ENCODE assay signal across 1 cellular context in genomic region chr16:88430524-88431446, GRCh38.
TF ChIP-seq lines count a peak whose summit lies in the region.

No MANE protein-coding gene starts in this region.

TF ChIP-seq in K562, 482 proteins besides CTCF, POLR2A, EP300 and RAD21:
- TF ChIP-seq RBFOX2 (IDR thresholded peaks at IDR 0.05; ENCODE audit: low read depth, low read length) (peak; percentile 51; the same call in 1 of the 2 replicates), ZNF324 (CRISPR knock-in tag; IDR thresholded peaks at IDR 0.05) (no peak), ZNF696 (CRISPR knock-in tag; conservative IDR thresholded peaks at IDR 0.05) (no peak), NFATC3 (IDR thresholded peaks at IDR 0.05) (no peak), ZFX (CRISPR knock-in tag; IDR thresholded peaks at IDR 0.05) (peak; percentile 26; the same call in 1 of the 2 replicates), SRF (CRISPR knock-in tag; IDR thresholded peaks at IDR 0.05) (no peak), POLR2H (tag; IDR thresholded peaks at IDR 0.05; ENCODE audit: low read depth) (no peak), CHD1 (IDR thresholded peaks at IDR 0.05; ENCODE audit: low read length) (no peak), ZNF12 (CRISPR knock-in tag; IDR thresholded peaks at IDR 0.05) (no peak), TBP (optimal IDR thresholded peaks at IDR 0.05; ENCODE audit: low read depth, low read length) (no peak), TRIM24 (IDR thresholded peaks at IDR 0.05) (no peak), SMC3 (conservative IDR thresholded peaks at IDR 0.05; ENCODE audit: insufficient read depth, low read depth, low read length) (no peak), NCOA2 (IDR thresholded peaks at IDR 0.05; ENCODE audit: partially characterized antibody in 2 of 2) (no peak), PTRF (tag; IDR thresholded peaks at IDR 0.05) (no peak), ZBTB33 (CRISPR knock-in tag; IDR thresholded peaks at IDR 0.05) (no peak), HDAC3 (IDR thresholded peaks at IDR 0.05; ENCODE audit: borderline replicate concordance, partially characterized antibody) (no peak), ZNF253 (CRISPR knock-in tag; conservative IDR thresholded peaks at IDR 0.05) (no peak), HOMEZ (CRISPR knock-in tag; IDR thresholded peaks at IDR 0.05) (no peak), ARNT (IDR thresholded peaks at IDR 0.05) (no peak), DMBX1 (CRISPR knock-in tag; IDR thresholded peaks at IDR 0.05; ENCODE audit: borderline replicate concordance) (no peak), MCM7 (IDR thresholded peaks at IDR 0.05) (no peak), HNRNPK (IDR thresholded peaks at IDR 0.05; ENCODE audit: low read depth, low read length, poor library complexity, severe bottlenecking) (no peak), PHF8 (IDR thresholded peaks at IDR 0.05; ENCODE audit: borderline replicate concordance, low read length) (peak; percentile 19; the same call in 1 of the 2 replicates), HMGN3 (IDR thresholded peaks at IDR 0.05; ENCODE audit: borderline replicate concordance, extremely low read depth, insufficient read length, low read depth, low read length) (peak; percentile 31), CHCHD3 (CRISPR knock-in tag; IDR thresholded peaks at IDR 0.05) (no peak), POLR2G (IDR thresholded peaks at IDR 0.05; ENCODE audit: low read depth, low read length) (peak; percentile 56; the same call in 1 of the 2 replicates), TBL1XR1 (IDR thresholded peaks at IDR 0.05; ENCODE audit: low read length in 2 of 2) (no peak), ZBTB40 (IDR thresholded peaks at IDR 0.05) (peak; percentile 27; the same call in 1 of the 2 replicates), ZBTB40 (CRISPR knock-in tag; IDR thresholded peaks at IDR 0.05) (no peak), ZNF785 (CRISPR knock-in tag; IDR thresholded peaks at IDR 0.05) (no peak), SP2 (IDR thresholded peaks at IDR 0.05; ENCODE audit: extremely low read depth, low read depth, low read length, poor library complexity, severe bottlenecking) (no peak), ZNF280B (CRISPR knock-in tag; IDR thresholded peaks at IDR 0.05) (no peak), ELF1 (tag; IDR thresholded peaks at IDR 0.05) (peak; percentile 31; the same call in 1 of the 2 replicates), RCOR1 (IDR thresholded peaks at IDR 0.05; ENCODE audit: borderline replicate concordance in 1 of 2, low read depth in 2 of 2, low read length in 2 of 2) (no peak), ZNF316 (IDR thresholded peaks at IDR 0.05) (no peak), SIRT6 (IDR thresholded peaks at IDR 0.05; ENCODE audit: low read depth, low read length) (no peak), RNF2 (IDR thresholded peaks at IDR 0.05) (peak; percentile 25; the same call in 1 of the 2 replicates), L3MBTL2 (IDR thresholded peaks at IDR 0.05) (peak; percentile 38; the same call in 1 of the 2 replicates), ZBTB7A (IDR thresholded peaks at IDR 0.05; ENCODE audit: borderline replicate concordance, control insufficient read depth, low read depth, low read length) (peak; percentile 41; the same call in 1 of the 2 replicates), GTF2A2 (tag; IDR thresholded peaks at IDR 0.05) (no peak), SPI1 (IDR thresholded peaks at IDR 0.05; ENCODE audit: borderline replicate concordance, low read depth, low read length) (peak; percentile 54; the same call in 1 of the 2 replicates), EZH2 (IDR thresholded peaks at IDR 0.05; ENCODE audit: borderline replicate concordance, low read depth, low read length) (0 out of 2 replicates have a peak, but pooled peaks have one; percentile 93), ZNF583 (CRISPR knock-in tag; IDR thresholded peaks at IDR 0.05) (no peak)
- TF ChIP-seq, protein P1, sequence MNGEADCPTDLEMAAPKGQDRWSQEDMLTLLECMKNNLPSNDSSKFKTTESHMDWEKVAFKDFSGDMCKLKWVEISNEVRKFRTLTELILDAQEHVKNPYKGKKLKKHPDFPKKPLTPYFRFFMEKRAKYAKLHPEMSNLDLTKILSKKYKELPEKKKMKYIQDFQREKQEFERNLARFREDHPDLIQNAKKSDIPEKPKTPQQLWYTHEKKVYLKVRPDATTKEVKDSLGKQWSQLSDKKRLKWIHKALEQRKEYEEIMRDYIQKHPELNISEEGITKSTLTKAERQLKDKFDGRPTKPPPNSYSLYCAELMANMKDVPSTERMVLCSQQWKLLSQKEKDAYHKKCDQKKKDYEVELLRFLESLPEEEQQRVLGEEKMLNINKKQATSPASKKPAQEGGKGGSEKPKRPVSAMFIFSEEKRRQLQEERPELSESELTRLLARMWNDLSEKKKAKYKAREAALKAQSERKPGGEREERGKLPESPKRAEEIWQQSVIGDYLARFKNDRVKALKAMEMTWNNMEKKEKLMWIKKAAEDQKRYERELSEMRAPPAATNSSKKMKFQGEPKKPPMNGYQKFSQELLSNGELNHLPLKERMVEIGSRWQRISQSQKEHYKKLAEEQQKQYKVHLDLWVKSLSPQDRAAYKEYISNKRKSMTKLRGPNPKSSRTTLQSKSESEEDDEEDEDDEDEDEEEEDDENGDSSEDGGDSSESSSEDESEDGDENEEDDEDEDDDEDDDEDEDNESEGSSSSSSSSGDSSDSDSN (IDR thresholded peaks at IDR 0.05; ENCODE audit: borderline replicate concordance in 1 of 2, low read depth in 2 of 2, low read length in 2 of 2) = peak; percentile 61 to 80; a peak in 2 of 4 replicates
- TF ChIP-seq, protein P2, sequence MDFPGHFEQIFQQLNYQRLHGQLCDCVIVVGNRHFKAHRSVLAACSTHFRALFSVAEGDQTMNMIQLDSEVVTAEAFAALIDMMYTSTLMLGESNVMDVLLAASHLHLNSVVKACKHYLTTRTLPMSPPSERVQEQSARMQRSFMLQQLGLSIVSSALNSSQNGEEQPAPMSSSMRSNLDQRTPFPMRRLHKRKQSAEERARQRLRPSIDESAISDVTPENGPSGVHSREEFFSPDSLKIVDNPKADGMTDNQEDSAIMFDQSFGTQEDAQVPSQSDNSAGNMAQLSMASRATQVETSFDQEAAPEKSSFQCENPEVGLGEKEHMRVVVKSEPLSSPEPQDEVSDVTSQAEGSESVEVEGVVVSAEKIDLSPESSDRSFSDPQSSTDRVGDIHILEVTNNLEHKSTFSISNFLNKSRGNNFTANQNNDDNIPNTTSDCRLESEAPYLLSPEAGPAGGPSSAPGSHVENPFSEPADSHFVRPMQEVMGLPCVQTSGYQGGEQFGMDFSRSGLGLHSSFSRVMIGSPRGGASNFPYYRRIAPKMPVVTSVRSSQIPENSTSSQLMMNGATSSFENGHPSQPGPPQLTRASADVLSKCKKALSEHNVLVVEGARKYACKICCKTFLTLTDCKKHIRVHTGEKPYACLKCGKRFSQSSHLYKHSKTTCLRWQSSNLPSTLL (IDR thresholded peaks at IDR 0.05) = no peak
- TF ChIP-seq, protein P3, sequence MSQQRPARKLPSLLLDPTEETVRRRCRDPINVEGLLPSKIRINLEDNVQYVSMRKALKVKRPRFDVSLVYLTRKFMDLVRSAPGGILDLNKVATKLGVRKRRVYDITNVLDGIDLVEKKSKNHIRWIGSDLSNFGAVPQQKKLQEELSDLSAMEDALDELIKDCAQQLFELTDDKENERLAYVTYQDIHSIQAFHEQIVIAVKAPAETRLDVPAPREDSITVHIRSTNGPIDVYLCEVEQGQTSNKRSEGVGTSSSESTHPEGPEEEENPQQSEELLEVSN (IDR thresholded peaks at IDR 0.05; ENCODE audit: borderline replicate concordance in 1 of 2, extremely low read depth in 1 of 2, insufficient read depth in 1 of 2, insufficient read length in 1 of 2, low read depth in 1 of 2, low read length in 1 of 2, poor library complexity in 1 of 2, severe bottlenecking in 1 of 2) = peak in 1 of 2 experiments; percentile 4
